Comparison of ENCODE assay signal across 1 cellular context in genomic region chr12:76820888-76821482, GRCh38.
TF ChIP-seq lines count a peak whose summit lies in the region.

No MANE protein-coding gene starts in this region.

TF ChIP-seq in GM12878, 131 proteins besides CTCF, POLR2A, EP300 and RAD21:
- TF ChIP-seq, protein P1, sequence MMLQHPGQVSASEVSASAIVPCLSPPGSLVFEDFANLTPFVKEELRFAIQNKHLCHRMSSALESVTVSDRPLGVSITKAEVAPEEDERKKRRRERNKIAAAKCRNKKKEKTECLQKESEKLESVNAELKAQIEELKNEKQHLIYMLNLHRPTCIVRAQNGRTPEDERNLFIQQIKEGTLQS (IDR thresholded peaks at IDR 0.05; ENCODE audit: borderline replicate concordance, extremely low read depth, low read depth, low read length) = no peak
- TF ChIP-seq ZBTB11 (CRISPR knock-in tag; IDR thresholded peaks at IDR 0.05) = no peak
- no peak for TF ChIP-seq BACH1 (IDR thresholded peaks at IDR 0.05; ENCODE audit: borderline replicate concordance)
- TF ChIP-seq CREM (IDR thresholded peaks at IDR 0.05; ENCODE audit: low read depth) = no peak
